ENCODE assay signal across 33 cellular contexts in the genomic region with DNA sequence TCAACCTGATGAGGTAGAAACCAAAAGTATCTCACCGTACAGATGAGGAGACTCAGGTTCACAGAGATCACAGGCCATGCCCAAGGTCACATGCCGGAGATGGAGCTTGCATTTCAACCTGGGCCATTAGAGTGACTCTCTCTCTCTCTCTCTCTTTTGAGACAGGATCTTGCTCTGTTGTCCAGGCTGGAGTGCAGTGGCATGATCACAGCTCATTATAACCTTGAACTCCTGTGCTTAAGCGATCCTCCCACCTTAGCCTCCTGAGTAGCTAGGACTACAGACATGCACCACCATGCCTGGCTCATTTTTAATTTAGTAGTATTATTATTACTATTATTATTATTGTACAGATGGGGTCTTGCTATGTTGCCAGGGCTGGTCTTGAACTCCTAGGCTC.
"Had no signal": no experiment of that assay in that cellular context is flagged by ENCODE, and none has a peak within 500 bp of the region (broad histone marks: within the 10 kb centered on the region; RNA-seq: fewer than 3 reads in every experiment).

No MANE protein-coding gene starts in this region.

- FAIRE-seq: astrocyte had no signal

- H3K27ac ChIP-seq: adrenal gland, ascending aorta, body of pancreas, brain microvascular endothelial cell, breast epithelium, cardiac muscle cell had no signal

- H3K4me3 ChIP-seq: adrenal gland, ascending aorta, body of pancreas, breast epithelium, cardiac muscle cell had no signal

- ATAC-seq: activated naive CD4-positive, alpha-beta T cell treated with anti-CD3 and anti-CD28 coated beads, Interleukin-2, amount 50 U/mL, for 72 hours; activated naive CD8-positive, alpha-beta T cell treated with anti-CD3 and anti-CD28 coated beads, Interleukin-2, amount 50 U/mL, for 24 hours; activated T-cell treated with anti-CD3 and anti-CD28 coated beads, Interleukin-2, amount 50 U/mL, for 4 hours; activated T-cell treated with anti-CD3 and anti-CD28 coated beads, Interleukin-2, amount 50 U/mL, for 72 hours; activated T-helper 17 cell treated with anti-CD3 and anti-CD28 coated beads, Interleukin-2, amount 50 U/mL, for 72 hours; body of pancreas had no signal

- H3K9me3 ChIP-seq: adrenal gland, ascending aorta, body of pancreas, breast epithelium had no signal

- H3K27me3 ChIP-seq: adrenal gland, ascending aorta, body of pancreas, brain microvascular endothelial cell, breast epithelium, cardiac muscle cell had no signal

- DNase-seq: activated effector memory CD4-positive, alpha-beta T cell treated with anti-CD3 and anti-CD28 coated beads, Interleukin-2, amount 50 U/mL, for 16 hours; activated effector memory CD4-positive, alpha-beta T cell treated with Interleukin-2 at 50 U/mL for 16 hours; activated gamma-delta T cell; activated gamma-delta T cell treated with Interleukin-2 at 50 U/mL for 16 hours; activated naive CD4-positive, alpha-beta T cell; activated naive CD4-positive, alpha-beta T cell treated with anti-CD3 and anti-CD28 coated beads for 36 hours; activated naive CD4-positive, alpha-beta T cell treated with anti-CD3 and anti-CD28 coated beads, Interleukin-2, amount 10 ng/mL, durations not matched to agents 7 days and 5 days; activated naive CD4-positive, alpha-beta T cell treated with anti-CD3 and anti-CD28 coated beads, Interleukin-2, amount 50 U/mL, for 16 hours; activated naive CD4-positive, alpha-beta T cell treated with Interleukin-2 at 50 U/mL for 16 hours; activated naive CD8-positive, alpha-beta T cell treated with anti-CD3 and anti-CD28 coated beads for 36 hours; activated naive CD8-positive, alpha-beta T cell treated with anti-CD3 and anti-CD28 coated beads, Interleukin-2, amount 10 ng/mL, durations not matched to agents 7 days and 5 days; activated naive CD8-positive, alpha-beta T cell treated with anti-CD3 and anti-CD28 coated beads, Interleukin-2, amount 50 U/mL, for 24 hours; activated T-cell treated with anti-CD3 and anti-CD28 coated beads, Interleukin-2, amount 50 U/mL, for 1 hour; activated T-cell treated with anti-CD3 and anti-CD28 coated beads, Interleukin-2, amount 50 U/mL, for 24 hours; activated T-cell treated with anti-CD3 and anti-CD28 coated beads, Interleukin-2, amount 50 U/mL, for 4 hours; activated T-cell treated with anti-CD3 and anti-CD28 coated beads, Interleukin-2, amount 50 U/mL, for 48 hours; activated T-cell treated with anti-CD3 and anti-CD28 coated beads, Interleukin-2, amount 50 U/mL, for 72 hours; amniotic stem cell; amygdala; anterior cingulate cortex; aorta; body of pancreas; brain microvascular endothelial cell; caudate nucleus; central memory CD4-positive, alpha-beta T cell; cerebellar nuclear complex had no signal

- H3K36me3 ChIP-seq: adrenal gland, ascending aorta, breast epithelium, cardiac muscle cell had no signal
